ENCODE assay signal across 2 cellular contexts in genomic region chr11:67102664-67103063, GRCh38.
A peak's percentile ranks its signal among the peaks of the same experiment; 100 is the strongest.
TF ChIP-seq lines count a peak whose summit lies in the region.

No MANE protein-coding gene starts in this region.

TF ChIP-seq in HepG2, 621 proteins besides CTCF, POLR2A, EP300 and RAD21:
- TF ChIP-seq ATF7 (IDR thresholded peaks at IDR 0.05) (peak; percentile 60; the same call in 1 of the 2 replicates), ATF7 (CRISPR knock-in tag; IDR thresholded peaks at IDR 0.05) (no peak), ZNF800 (CRISPR knock-in tag; IDR thresholded peaks at IDR 0.05) (no peak), CREB1 (IDR thresholded peaks at IDR 0.05) (peak; percentile 55; the same call in 1 of the 2 replicates), CREB1 (CRISPR knock-in tag; IDR thresholded peaks at IDR 0.05) (no peak), ZNF484 (CRISPR knock-in tag; IDR thresholded peaks at IDR 0.05; ENCODE audit: borderline replicate concordance, low read depth) (no peak), ELF1 (CRISPR knock-in tag; IDR thresholded peaks at IDR 0.05) (no peak), SALL1 (CRISPR knock-in tag; IDR thresholded peaks at IDR 0.05) (no peak), ZFP36L1 (CRISPR knock-in tag; IDR thresholded peaks at IDR 0.05) (no peak)

TF ChIP-seq in HEK293, 187 proteins besides CTCF, POLR2A, EP300 and RAD21:
- peak; percentile 45 for TF ChIP-seq EGR2 (tag by site-specific recombination; IDR thresholded peaks at IDR 0.05; ENCODE audit: low read depth)
- TF ChIP-seq ZFHX2 (tag by site-specific recombination; conservative IDR thresholded peaks at IDR 0.05): peak; percentile 58
- no peak for TF ChIP-seq ZNF76 (tag by site-specific recombination; IDR thresholded peaks at IDR 0.05; ENCODE audit: borderline replicate concordance, low read depth)
- no peak for TF ChIP-seq ZNF132 (tag by site-specific recombination; IDR thresholded peaks at IDR 0.05; ENCODE audit: borderline replicate concordance)
